ENCODE assay signal across 12 cellular contexts in genomic region chr7:20201380-20201779, GRCh38. TPM values are rescaled to one million over a fixed set of nuclear protein-coding genes. Genes with fewer than 3 reads are reported as not detected.
DNase-seq lines count a peak whose midpoint lies in the region; ATAC-seq and TF ChIP-seq lines count a peak whose summit lies in the region.
"Had no signal": no experiment of that assay in that cellular context is flagged by ENCODE, and none has a peak within 500 bp of the region (broad histone marks: within the 10 kb centered on the region; RNA-seq: fewer than 3 reads in every experiment).

No MANE protein-coding gene starts in this region.

- H3K27ac ChIP-seq in lower lobe of right lung (peak overlapping the region; percentile 46), gastrocnemius medialis (no peak overlapping the region), heart right ventricle (peak overlapping the region in 1 of 10 donors; percentile 51)
- H3K27ac ChIP-seq: foreskin keratinocyte had no signal

- no peak for TF ChIP-seq POLR2A in NB4 (IDR thresholded peaks at IDR 0.05; ENCODE audit: extremely low read depth, insufficient read length)
- no peak for TF ChIP-seq POLR2A in gastrocnemius medialis (IDR thresholded peaks at IDR 0.05)

- WGBS in heart right ventricle, 2 donors, result 58 to 66% methylated on average over 3 of the region's 3 CpGs

- no peaks in the 10 kb centered on the region for H3K9me3 ChIP-seq in lower lobe of right lung
- no peaks in the 10 kb centered on the region for H3K9me3 ChIP-seq in gastrocnemius medialis
- no peaks in the 10 kb centered on the region for H3K9me3 ChIP-seq in heart right ventricle
- H3K9me3 ChIP-seq: Caco-2 had no signal

- in situ Hi-C loops in GM13976 (cut with MboI; ENCODE audit: low sequenced_read_pairs, unreplicated experiment) (no loop called here), gastrocnemius medialis (cut with MboI; ENCODE audit: low sequenced_read_pairs in 4 of 4) (no loop called here)

- H3K4me3 ChIP-seq in NB4 (ENCODE audit: low read depth, low read length) (no peak overlapping the region), lower lobe of right lung (no peak overlapping the region), gastrocnemius medialis (no peak overlapping the region), heart right ventricle (no peak overlapping the region)

- no peaks in the 10 kb centered on the region for H3K36me3 ChIP-seq in lower lobe of right lung
- no peaks in the 10 kb centered on the region for H3K36me3 ChIP-seq in gastrocnemius medialis
- H3K36me3 ChIP-seq in heart right ventricle, result no peaks in the 10 kb centered on the region

- no peak for TF ChIP-seq CTCF in GM13976 (IDR thresholded peaks at IDR 0.05; ENCODE audit: borderline replicate concordance, control extremely low read depth, extremely low read depth, insufficient read depth, missing control alignments)
- TF ChIP-seq CTCF in NB4 (IDR thresholded peaks at IDR 0.05; ENCODE audit: low read depth, low read length), result no peak
- TF ChIP-seq CTCF in lower lobe of right lung (IDR thresholded peaks at IDR 0.05), result no peak
- no peak for TF ChIP-seq CTCF in gastrocnemius medialis (IDR thresholded peaks at IDR 0.05 in 4 of 5, conservative IDR thresholded peaks at IDR 0.05 in 1 of 5)
- TF ChIP-seq CTCF in heart right ventricle (IDR thresholded peaks at IDR 0.05), result no peak

- peak; percentile 43 for ATAC-seq in GM21717 (IDR thresholded peaks at IDR 0.05; ENCODE audit: unreplicated experiment)
- peak; percentile 57 to 83 for ATAC-seq in lower lobe of right lung
- no peak for ATAC-seq in gastrocnemius medialis
- ATAC-seq in heart right ventricle, result no peak
- ATAC-seq: foreskin keratinocyte, HCT116 had no signal

- no peaks in the 10 kb centered on the region for H3K27me3 ChIP-seq in lower lobe of right lung (ENCODE audit: low read depth)
- no peaks in the 10 kb centered on the region for H3K27me3 ChIP-seq in gastrocnemius medialis
- no peaks in the 10 kb centered on the region for H3K27me3 ChIP-seq in heart right ventricle
- H3K27me3 ChIP-seq: foreskin keratinocyte had no signal

- peaks cover 25% of the 10 kb centered on the region for H3K4me1 ChIP-seq in lower lobe of right lung
- no peaks in the 10 kb centered on the region for H3K4me1 ChIP-seq in gastrocnemius medialis
- H3K4me1 ChIP-seq in heart right ventricle, result peaks cover 0 to 34% (median 0%) of the 10 kb centered on the region in 9 donors

- intact Hi-C loops in lower lobe of right lung (cut with DNase I) (no loop called here), gastrocnemius medialis (cut with DNase I; ENCODE audit: low total_unique reads) (no loop called here), heart right ventricle (cut with DNase I) (no loop called here)

- DNase-seq in GM13976 (ENCODE audit: low spot score) (peak; percentile 44), NB4 (ENCODE audit: low read depth) (peak; percentile 36), lower lobe of right lung (peak; percentile 52), gastrocnemius medialis (no peak), kidney glomerular epithelial cell (lab: John Stamatoyannopoulos, UW) (no peak), COLO668 (lab: John Stamatoyannopoulos, UW; ENCODE audit: unreplicated experiment) (no peak), heart right ventricle (no peak)
- DNase-seq: Caco-2, foreskin keratinocyte, NCI-H1930 had no signal

RNA-seq across cellular contexts. Expression of gene MACC1, which starts 15.8 kb away (rescaled TPM):
- total RNA-seq in lower lobe of right lung, result 24.7 TPM
- total RNA-seq in gastrocnemius medialis, result not detected
- total RNA-seq in heart right ventricle, result under 1 TPM in 7 of 10 donors, not detected in 3; 0.02 to 0.82 (median 0.26) TPM
- under 1 TPM in 1 of 2 donors, not detected in 1; under 0.01 TPM for polyA plus RNA-seq in heart right ventricle

Comparison
In these comparisons a context has a peak if more than half of its experiments do, and no peak if none do; other contexts are left out.
1. DNase-seq: peak in GM13976 (single experiment), NB4 (single experiment) and lower lobe of right lung (single experiment); none in gastrocnemius medialis (0 of 2), kidney glomerular epithelial cell (single experiment), COLO668 (single experiment) and heart right ventricle (0 of 2).
2. ATAC-seq: peak in GM21717 (single experiment) and lower lobe of right lung (2 of 2); none in gastrocnemius medialis (0 of 2) and heart right ventricle (0 of 8).
3. RNA of gene MACC1, which starts 15.8 kb away (total RNA-seq): 24.7 TPM in lower lobe of right lung (single experiment); 0.02 to 0.82 TPM in heart right ventricle and not detected in gastrocnemius medialis; every median in the first group is over 10 times any median in the second.